Comparison of ENCODE assay signal across 8 cellular contexts in genomic region chr5:163459465-163459887, GRCh38. TPM values are rescaled to one million over a fixed set of nuclear protein-coding genes. Genes with fewer than 3 reads are reported as not detected.
DNase-seq lines count a peak whose midpoint lies in the region; ATAC-seq and TF ChIP-seq lines count a peak whose summit lies in the region.

No MANE protein-coding gene starts in this region.

- peak overlapping the region; percentile 36 to 94 (median 75) for H3K4me3 ChIP-seq in heart left ventricle
- H3K4me3 ChIP-seq in esophagus squamous epithelium: peak overlapping the region; percentile 57 to 82 (median 74)

- TF ChIP-seq CTCF in heart left ventricle (IDR thresholded peaks at IDR 0.05): no peak
- no peak for TF ChIP-seq CTCF in esophagus squamous epithelium (IDR thresholded peaks at IDR 0.05)
- no peak for TF ChIP-seq CTCF in progenitor cell of endocrine pancreas (IDR thresholded peaks at IDR 0.05; ENCODE audit: unreplicated experiment)

- no peaks in the 10 kb centered on the region for H3K27me3 ChIP-seq in heart left ventricle
- H3K27me3 ChIP-seq in esophagus squamous epithelium: no peaks in the 10 kb centered on the region

- DNase-seq in heart left ventricle (no peak), left ventricle myocardium superior (no peak), SHP77 treated with DMSO at 0.1 percent for 48 hours (lab: John Stamatoyannopoulos, UW) (peak; percentile 58), esophagus squamous epithelium (lab: John Stamatoyannopoulos, UW) (no peak), progenitor cell of endocrine pancreas (ENCODE audit: low spot score, unreplicated experiment) (no peak), KBM-7 (no peak), medulla oblongata (ENCODE audit: extremely low spot score) (no peak)

- ATAC-seq in heart left ventricle (no peak), left ventricle myocardium superior (no peak), HG03039 (IDR thresholded peaks at IDR 0.05; ENCODE audit: unreplicated experiment) (peak; percentile 3)

- peak overlapping the region; percentile 100 for H3K27ac Mint-ChIP-seq in progenitor cell of endocrine pancreas

- in situ Hi-C loops in KBM-7 (cut with MboI; ENCODE audit: low pct_unique_long_range_greater_than_20kb, low sequenced_read_pairs): no loop called here

- no peaks in the 10 kb centered on the region for H3K27me3 Mint-ChIP-seq in progenitor cell of endocrine pancreas

- no peaks in the 10 kb centered on the region for H3K9me3 Mint-ChIP-seq in progenitor cell of endocrine pancreas (ENCODE audit: low read depth)

- TF ChIP-seq POLR2A in heart left ventricle (IDR thresholded peaks at IDR 0.05): no peak
- no peak for TF ChIP-seq POLR2A in esophagus squamous epithelium (IDR thresholded peaks at IDR 0.05)

- H3K4me1 ChIP-seq in heart left ventricle (peaks cover 0 to 30% (median 23%) of the 10 kb centered on the region in 12 donors), esophagus squamous epithelium (peaks cover 12 to 45% (median 18%) of the 10 kb centered on the region in 3 donors)

- intact Hi-C loops in heart left ventricle (cut with DNase I) (loop anchor here in 1 of 10 donors (2.0 kb wide), 1 partner anchor 21 kb away; no protein-coding TSS in a partner anchor), left ventricle myocardium superior (cut with micrococcal nuclease) (no loop called here), esophagus squamous epithelium (cut with DNase I) (loop anchor here (10.0 kb wide), 1 partner anchor 55 kb away; no protein-coding TSS in a partner anchor)

- no peaks in the 10 kb centered on the region for H3K9me3 ChIP-seq in heart left ventricle
- H3K9me3 ChIP-seq in esophagus squamous epithelium: no peaks in the 10 kb centered on the region

- WGBS in heart left ventricle, 4 donors: 0 to 1% (median 0%) methylated on average over 7 to 18 of the region's 18 CpGs
- 0% methylated on average over 11 to 17 of the region's 18 CpGs for WGBS in esophagus squamous epithelium, 2 donors

- H3K4me3 Mint-ChIP-seq in progenitor cell of endocrine pancreas (ENCODE audit: low read depth): peak overlapping the region; percentile 90

- peaks cover 12% of the 10 kb centered on the region for H3K4me1 Mint-ChIP-seq in progenitor cell of endocrine pancreas (ENCODE audit: low read depth)

- peaks cover 16% of the 10 kb centered on the region for H3K36me3 Mint-ChIP-seq in progenitor cell of endocrine pancreas (ENCODE audit: insufficient read depth)

- H3K36me3 ChIP-seq in heart left ventricle (peaks cover 0 to 26% (median 17%) of the 10 kb centered on the region in 9 donors), esophagus squamous epithelium (peaks cover 0 to 25% (median 0%) of the 10 kb centered on the region in 3 donors)

- H3K27ac ChIP-seq in heart left ventricle: peak overlapping the region; percentile 84 to 99 (median 94)
- H3K27ac ChIP-seq in esophagus squamous epithelium: peak overlapping the region; percentile 92 to 97 (median 96)

RNA-seq across cellular contexts. Expression of gene NUDCD2, which starts 0.4 kb away (rescaled TPM):
- total RNA-seq in heart left ventricle: 10 to 100 TPM in 7 of 9 donors, 1 to 10 TPM in 2; 1.6 to 17.1 (median 13.4) TPM
- 1 to 10 TPM; 3.8 to 5.7 TPM for polyA plus RNA-seq in heart left ventricle
- total RNA-seq in left ventricle myocardium superior: 13.9 TPM
- total RNA-seq in esophagus squamous epithelium: 10 to 100 TPM in 1 of 4 donors, 1 to 10 TPM in 3; 2.5 to 11.6 (median 6.1) TPM
- total RNA-seq in progenitor cell of endocrine pancreas: 33.0 and 39.1 TPM in 2 replicates

RNA-seq across cellular contexts. Expression of gene HMMR, which starts 1.0 kb away (rescaled TPM):
- total RNA-seq in heart left ventricle (1 to 10 TPM in 5 of 9 donors, under 1 TPM in 3, not detected in 1; 0.47 to 6.6 (median 1.3) TPM), left ventricle myocardium superior (0.72 TPM), esophagus squamous epithelium (10 to 100 TPM in 2 of 4 donors, 1 to 10 TPM in 2; 3.2 to 23.7 (median 11.1) TPM), progenitor cell of endocrine pancreas (13.3 and 15.0 TPM in 2 replicates)
- polyA plus RNA-seq in heart left ventricle: under 1 TPM; 0.15 to 0.50 TPM

RNA-seq across cellular contexts. Expression of gene CCNG1, which starts 22.1 kb away (rescaled TPM):
- total RNA-seq in heart left ventricle (100 to 1,000 TPM in 1 of 9 donors, 10 to 100 TPM in 8; 52.3 to 109 (median 78.3) TPM), left ventricle myocardium superior (85.4 TPM), esophagus squamous epithelium (100 to 1,000 TPM in 1 of 4 donors, 10 to 100 TPM in 3; 51.8 to 112 (median 69.2) TPM), progenitor cell of endocrine pancreas (250 and 267 TPM in 2 replicates)
- polyA plus RNA-seq in heart left ventricle: 10 to 100 TPM; 45.5 to 65.3 TPM

RNA-seq across cellular contexts. Expression of gene MAT2B, which starts 45.9 kb away (rescaled TPM):
- 10 to 100 TPM; 46.3 to 61.6 (median 59.3) TPM for total RNA-seq in heart left ventricle
- polyA plus RNA-seq in heart left ventricle: 10 to 100 TPM; 33.8 to 53.4 TPM
- total RNA-seq in left ventricle myocardium superior: 62.5 TPM
- total RNA-seq in esophagus squamous epithelium: 10 to 100 TPM; 20.8 to 55.3 (median 44.8) TPM
- total RNA-seq in progenitor cell of endocrine pancreas: 64.4 and 66.8 TPM in 2 replicates
